8 cellular contexts compared by ENCODE assay signal in the genomic region with DNA sequence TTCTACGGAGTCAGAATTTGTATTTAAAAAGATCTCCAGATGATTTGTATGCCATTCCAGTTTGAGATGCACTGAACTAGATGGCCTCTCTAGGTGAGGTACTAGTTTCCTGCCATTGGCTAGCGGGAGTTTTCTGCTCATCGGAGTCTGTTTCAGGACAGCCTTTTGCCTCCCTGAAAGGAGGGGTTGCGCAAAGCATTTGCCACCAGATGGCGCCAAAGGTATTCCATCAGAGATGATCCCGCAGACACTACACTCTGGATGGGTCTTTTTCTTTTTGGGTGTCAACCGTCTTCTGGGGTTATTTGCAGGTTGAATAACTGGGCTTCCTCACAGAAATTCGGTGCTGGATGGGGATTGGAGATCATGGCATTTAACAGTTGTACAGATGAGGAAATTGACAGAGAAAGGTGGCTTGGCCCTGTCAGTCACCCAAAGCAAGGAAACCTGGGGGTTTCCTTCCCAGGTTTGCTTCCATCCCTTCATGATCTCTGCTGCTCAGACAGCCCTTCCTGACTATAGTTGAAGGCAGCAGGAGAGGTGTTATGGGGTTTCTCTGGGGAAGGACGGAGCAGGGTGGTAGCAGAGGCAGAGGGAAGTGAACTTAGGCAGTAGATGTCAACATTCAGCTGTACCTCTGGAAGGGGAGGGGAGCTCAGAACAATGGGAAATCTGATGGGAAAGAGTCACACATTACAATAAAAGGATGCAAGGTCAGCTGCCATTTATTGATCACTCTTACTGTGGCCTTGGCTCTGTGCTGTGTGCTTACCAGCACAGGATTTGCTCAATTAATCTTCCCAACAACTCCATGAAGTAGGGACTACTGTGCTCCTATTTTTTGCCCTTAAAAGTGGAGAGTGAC.
DNase-seq lines count a peak whose midpoint lies in the region; ATAC-seq and TF ChIP-seq lines count a peak whose summit lies in the region.

No MANE protein-coding gene starts in this region.

- no peaks in the 10 kb centered on the region for H3K36me3 Mint-ChIP-seq in memory B cell

- ATAC-seq in HG03439 (IDR thresholded peaks at IDR 0.05; ENCODE audit: unreplicated experiment), result peak; percentile 88
- peak; percentile 72 for ATAC-seq in memory B cell (ENCODE audit: low read depth)

- no peaks in the 10 kb centered on the region for H3K9me3 Mint-ChIP-seq in memory B cell

- H3K4me1 Mint-ChIP-seq in memory B cell, result peaks cover 4% of the 10 kb centered on the region

- H3K27me3 Mint-ChIP-seq in memory B cell, result no peaks in the 10 kb centered on the region

- H3K4me3 Mint-ChIP-seq in memory B cell, result no peak overlapping the region

- TF ChIP-seq CTCF in C4-2B (conservative IDR thresholded peaks at IDR 0.05), result peak; percentile 94

- no peak overlapping the region for H3K27ac Mint-ChIP-seq in memory B cell

- DNase-seq in GM19238 (ENCODE audit: insufficient read length, low spot score) (peak; percentile 58), NCI-H526 (lab: John Stamatoyannopoulos, UW) (peak; percentile 80 to 95), ecto neural progenitor cell (ENCODE audit: low spot score) (peak; percentile 89), memory B cell (ENCODE audit: low spot score in 2 of 2) (peak; percentile 50 to 60)
- DNase-seq in activated CD4-positive, alpha-beta T cell treated with anti-CD3 and anti-CD28 coated beads, Interleukin-2, amount 50 U/mL, for 24 hours (ENCODE audit: low read depth in 1 of 2, low spot score in 1 of 2), result peak; percentile 61 to 85
- DNase-seq in stimulated activated CD8-positive, alpha-beta memory T cell treated with anti-CD3 and anti-CD28 coated beads, Interleukin-15, amount 100 ng/mL, for 48 hours (ENCODE audit: low read depth in 2 of 2), result peak; percentile 67 to 68

- H3K27ac ChIP-seq in C4-2B, result no peak overlapping the region
